Comparison of ENCODE assay signal across 1 cellular context in the genomic region with DNA sequence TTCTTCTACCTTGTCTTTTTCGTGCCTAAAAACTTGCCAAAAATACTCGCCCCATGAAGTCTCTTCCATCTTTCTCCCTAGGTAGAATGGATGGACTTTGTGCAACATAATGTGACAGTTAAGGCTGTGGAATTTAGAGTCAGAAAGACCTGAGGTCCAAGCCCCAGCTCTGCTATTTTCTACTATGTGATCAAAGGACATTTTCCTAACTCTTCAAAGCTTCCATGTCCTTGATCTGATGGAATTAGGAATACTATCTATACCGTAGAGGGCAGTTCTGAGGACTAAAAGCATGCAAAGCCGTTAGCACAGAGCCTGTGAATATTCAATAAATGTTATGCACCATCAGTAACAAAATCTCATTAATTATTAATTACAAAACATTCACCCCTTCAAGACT.
TF ChIP-seq lines count a peak whose summit lies in the region.

No MANE protein-coding gene starts in this region.

TF ChIP-seq in HepG2, 621 proteins besides CTCF, POLR2A, EP300 and RAD21:
- TF ChIP-seq, protein P1, sequence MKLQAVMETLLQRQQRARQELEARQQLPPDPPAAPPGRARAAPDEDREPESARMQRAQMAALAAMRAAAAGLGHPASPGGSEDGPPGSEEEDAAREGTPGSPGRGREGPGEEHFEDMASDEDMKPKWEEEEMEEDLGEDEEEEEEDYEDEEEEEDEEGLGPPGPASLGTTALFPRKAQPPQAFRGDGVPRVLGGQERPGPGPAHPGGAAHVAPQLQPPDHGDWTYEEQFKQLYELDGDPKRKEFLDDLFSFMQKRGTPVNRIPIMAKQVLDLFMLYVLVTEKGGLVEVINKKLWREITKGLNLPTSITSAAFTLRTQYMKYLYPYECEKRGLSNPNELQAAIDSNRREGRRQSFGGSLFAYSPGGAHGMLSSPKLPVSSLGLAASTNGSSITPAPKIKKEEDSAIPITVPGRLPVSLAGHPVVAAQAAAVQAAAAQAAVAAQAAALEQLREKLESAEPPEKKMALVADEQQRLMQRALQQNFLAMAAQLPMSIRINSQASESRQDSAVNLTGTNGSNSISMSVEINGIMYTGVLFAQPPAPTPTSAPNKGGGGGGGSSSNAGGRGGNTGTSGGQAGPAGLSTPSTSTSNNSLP (IDR thresholded peaks at IDR 0.05; ENCODE audit: low read depth, low read length): peak; percentile 95
- TF ChIP-seq ZNF468 (CRISPR knock-in tag; IDR thresholded peaks at IDR 0.05) (no peak), LCORL (IDR thresholded peaks at IDR 0.05) (peak; percentile 47; the same call in 1 of the 2 replicates), LCORL (CRISPR knock-in tag; IDR thresholded peaks at IDR 0.05) (no peak), SAP130 (CRISPR knock-in tag; IDR thresholded peaks at IDR 0.05; ENCODE audit: low read depth) (peak; percentile 56; the same call in 1 of the 2 replicates), HNF4A (CRISPR knock-in tag; IDR thresholded peaks at IDR 0.05) (peak; percentile 73), ZNF33A (CRISPR knock-in tag; IDR thresholded peaks at IDR 0.05; ENCODE audit: borderline replicate concordance) (no peak), ZNF44 (CRISPR knock-in tag; IDR thresholded peaks at IDR 0.05) (peak; percentile 49; the same call in 1 of the 2 replicates), ZNF644 (CRISPR knock-in tag; IDR thresholded peaks at IDR 0.05; ENCODE audit: low read depth) (0 out of 2 replicates have a peak, but pooled peaks have one; percentile 15), AHDC1 (CRISPR knock-in tag; IDR thresholded peaks at IDR 0.05; ENCODE audit: borderline replicate concordance) (0 out of 2 replicates have a peak, but pooled peaks have one; percentile 34), JUN (CRISPR knock-in tag; IDR thresholded peaks at IDR 0.05) (peak; percentile 3; the same call in 1 of the 2 replicates), BCL6 (CRISPR knock-in tag; IDR thresholded peaks at IDR 0.05) (0 out of 2 replicates have a peak, but pooled peaks have one; percentile 25), SALL1 (CRISPR knock-in tag; IDR thresholded peaks at IDR 0.05) (peak; percentile 31; the same call in 1 of the 2 replicates), ASH2L (IDR thresholded peaks at IDR 0.05; ENCODE audit: insufficient read length, low read depth, low read length) (peak; percentile 73), ZMAT3 (CRISPR knock-in tag; conservative IDR thresholded peaks at IDR 0.05) (no peak), NCOR1 (IDR thresholded peaks at IDR 0.05; ENCODE audit: borderline replicate concordance, low read length) (peak; percentile 68; the same call in 1 of the 2 replicates), HDAC2 (CRISPR knock-in tag; IDR thresholded peaks at IDR 0.05) (0 out of 2 replicates have a peak, but pooled peaks have one; percentile 28), FOXA3 (CRISPR knock-in tag; IDR thresholded peaks at IDR 0.05) (peak; percentile 21; the same call in 1 of the 2 replicates), TCF7 (IDR thresholded peaks at IDR 0.05; ENCODE audit: low read depth) (peak; percentile 68), MED13 (CRISPR knock-in tag; IDR thresholded peaks at IDR 0.05) (no peak), ZSCAN20 (CRISPR knock-in tag; IDR thresholded peaks at IDR 0.05; ENCODE audit: borderline replicate concordance) (no peak)
- TF ChIP-seq, protein P2, sequence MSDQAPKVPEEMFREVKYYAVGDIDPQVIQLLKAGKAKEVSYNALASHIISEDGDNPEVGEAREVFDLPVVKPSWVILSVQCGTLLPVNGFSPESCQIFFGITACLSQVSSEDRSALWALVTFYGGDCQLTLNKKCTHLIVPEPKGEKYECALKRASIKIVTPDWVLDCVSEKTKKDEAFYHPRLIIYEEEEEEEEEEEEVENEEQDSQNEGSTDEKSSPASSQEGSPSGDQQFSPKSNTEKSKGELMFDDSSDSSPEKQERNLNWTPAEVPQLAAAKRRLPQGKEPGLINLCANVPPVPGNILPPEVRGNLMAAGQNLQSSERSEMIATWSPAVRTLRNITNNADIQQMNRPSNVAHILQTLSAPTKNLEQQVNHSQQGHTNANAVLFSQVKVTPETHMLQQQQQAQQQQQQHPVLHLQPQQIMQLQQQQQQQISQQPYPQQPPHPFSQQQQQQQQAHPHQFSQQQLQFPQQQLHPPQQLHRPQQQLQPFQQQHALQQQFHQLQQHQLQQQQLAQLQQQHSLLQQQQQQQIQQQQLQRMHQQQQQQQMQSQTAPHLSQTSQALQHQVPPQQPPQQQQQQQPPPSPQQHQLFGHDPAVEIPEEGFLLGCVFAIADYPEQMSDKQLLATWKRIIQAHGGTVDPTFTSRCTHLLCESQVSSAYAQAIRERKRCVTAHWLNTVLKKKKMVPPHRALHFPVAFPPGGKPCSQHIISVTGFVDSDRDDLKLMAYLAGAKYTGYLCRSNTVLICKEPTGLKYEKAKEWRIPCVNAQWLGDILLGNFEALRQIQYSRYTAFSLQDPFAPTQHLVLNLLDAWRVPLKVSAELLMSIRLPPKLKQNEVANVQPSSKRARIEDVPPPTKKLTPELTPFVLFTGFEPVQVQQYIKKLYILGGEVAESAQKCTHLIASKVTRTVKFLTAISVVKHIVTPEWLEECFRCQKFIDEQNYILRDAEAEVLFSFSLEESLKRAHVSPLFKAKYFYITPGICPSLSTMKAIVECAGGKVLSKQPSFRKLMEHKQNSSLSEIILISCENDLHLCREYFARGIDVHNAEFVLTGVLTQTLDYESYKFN (CRISPR knock-in tag; conservative IDR thresholded peaks at IDR 0.05): peak; percentile 75
- TF ChIP-seq, protein P3, sequence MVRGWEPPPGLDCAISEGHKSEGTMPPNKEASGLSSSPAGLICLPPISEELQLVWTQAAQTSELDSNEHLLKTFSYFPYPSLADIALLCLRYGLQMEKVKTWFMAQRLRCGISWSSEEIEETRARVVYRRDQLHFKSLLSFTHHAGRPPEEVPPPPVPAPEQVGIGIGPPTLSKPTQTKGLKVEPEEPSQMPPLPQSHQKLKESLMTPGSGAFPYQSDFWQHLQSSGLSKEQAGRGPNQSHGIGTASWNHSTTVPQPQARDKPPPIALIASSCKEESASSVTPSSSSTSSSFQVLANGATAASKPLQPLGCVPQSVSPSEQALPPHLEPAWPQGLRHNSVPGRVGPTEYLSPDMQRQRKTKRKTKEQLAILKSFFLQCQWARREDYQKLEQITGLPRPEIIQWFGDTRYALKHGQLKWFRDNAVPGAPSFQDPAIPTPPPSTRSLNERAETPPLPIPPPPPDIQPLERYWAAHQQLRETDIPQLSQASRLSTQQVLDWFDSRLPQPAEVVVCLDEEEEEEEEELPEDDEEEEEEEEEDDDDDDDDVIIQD (CRISPR knock-in tag; IDR thresholded peaks at IDR 0.05; ENCODE audit: low read depth): peak; percentile 64; the same call in 1 of the 2 replicates
- TF ChIP-seq, protein P4, sequence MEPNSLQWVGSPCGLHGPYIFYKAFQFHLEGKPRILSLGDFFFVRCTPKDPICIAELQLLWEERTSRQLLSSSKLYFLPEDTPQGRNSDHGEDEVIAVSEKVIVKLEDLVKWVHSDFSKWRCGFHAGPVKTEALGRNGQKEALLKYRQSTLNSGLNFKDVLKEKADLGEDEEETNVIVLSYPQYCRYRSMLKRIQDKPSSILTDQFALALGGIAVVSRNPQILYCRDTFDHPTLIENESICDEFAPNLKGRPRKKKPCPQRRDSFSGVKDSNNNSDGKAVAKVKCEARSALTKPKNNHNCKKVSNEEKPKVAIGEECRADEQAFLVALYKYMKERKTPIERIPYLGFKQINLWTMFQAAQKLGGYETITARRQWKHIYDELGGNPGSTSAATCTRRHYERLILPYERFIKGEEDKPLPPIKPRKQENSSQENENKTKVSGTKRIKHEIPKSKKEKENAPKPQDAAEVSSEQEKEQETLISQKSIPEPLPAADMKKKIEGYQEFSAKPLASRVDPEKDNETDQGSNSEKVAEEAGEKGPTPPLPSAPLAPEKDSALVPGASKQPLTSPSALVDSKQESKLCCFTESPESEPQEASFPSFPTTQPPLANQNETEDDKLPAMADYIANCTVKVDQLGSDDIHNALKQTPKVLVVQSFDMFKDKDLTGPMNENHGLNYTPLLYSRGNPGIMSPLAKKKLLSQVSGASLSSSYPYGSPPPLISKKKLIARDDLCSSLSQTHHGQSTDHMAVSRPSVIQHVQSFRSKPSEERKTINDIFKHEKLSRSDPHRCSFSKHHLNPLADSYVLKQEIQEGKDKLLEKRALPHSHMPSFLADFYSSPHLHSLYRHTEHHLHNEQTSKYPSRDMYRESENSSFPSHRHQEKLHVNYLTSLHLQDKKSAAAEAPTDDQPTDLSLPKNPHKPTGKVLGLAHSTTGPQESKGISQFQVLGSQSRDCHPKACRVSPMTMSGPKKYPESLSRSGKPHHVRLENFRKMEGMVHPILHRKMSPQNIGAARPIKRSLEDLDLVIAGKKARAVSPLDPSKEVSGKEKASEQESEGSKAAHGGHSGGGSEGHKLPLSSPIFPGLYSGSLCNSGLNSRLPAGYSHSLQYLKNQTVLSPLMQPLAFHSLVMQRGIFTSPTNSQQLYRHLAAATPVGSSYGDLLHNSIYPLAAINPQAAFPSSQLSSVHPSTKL (CRISPR knock-in tag; IDR thresholded peaks at IDR 0.05): 0 out of 2 replicates have a peak, but pooled peaks have one; percentile 22
